Comparison of ENCODE assay signal across 9 cellular contexts in the genomic region with DNA sequence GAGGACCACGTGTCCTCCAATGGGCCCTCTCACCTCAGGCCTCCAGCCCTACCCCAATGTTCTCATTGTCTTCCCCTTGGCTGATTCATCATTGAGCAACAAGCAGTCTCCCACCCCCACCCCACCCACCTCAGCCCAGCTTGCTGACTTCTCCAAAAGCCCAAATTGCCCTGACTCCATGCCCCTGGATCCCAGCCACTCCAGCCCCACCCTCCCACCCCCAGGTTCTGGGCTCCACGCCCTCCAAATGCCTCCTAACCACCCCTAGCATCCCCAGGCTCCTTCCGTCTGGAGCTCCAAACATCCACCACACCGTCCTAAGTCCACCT. TPM values are rescaled to one million over a fixed set of nuclear protein-coding genes. Genes with fewer than 3 reads are reported as not detected.
DNase-seq lines count a peak whose midpoint lies in the region; TF ChIP-seq lines count a peak whose summit lies in the region.
"Had no signal": no experiment of that assay in that cellular context is flagged by ENCODE, and none has a peak within 500 bp of the region (broad histone marks: within the 10 kb centered on the region; RNA-seq: fewer than 3 reads in every experiment).

No MANE protein-coding gene starts in this region.

- peak overlapping the region; percentile 98 for H3K9ac ChIP-seq in mucosa of stomach (ENCODE audit: low read length)

- H3K27ac ChIP-seq in ascending aorta, result peak overlapping the region; percentile 90 to 96

- H3K27me3 ChIP-seq in BJ (ENCODE audit: control insufficient read depth, insufficient read depth, low read length) (no peaks in the 10 kb centered on the region), ascending aorta (no peaks in the 10 kb centered on the region), mucosa of stomach (ENCODE audit: control insufficient read depth, insufficient read depth, low read length) (no peaks in the 10 kb centered on the region)

- DNase-seq in BJ (ENCODE audit: low read depth), result no peak
- DNase-seq in ascending aorta (ENCODE audit: low spot score in 2 of 2), result no peak
- no peak for DNase-seq in GM19238 (ENCODE audit: insufficient read length, low spot score)
- DNase-seq in activated gamma-delta T cell treated with Interleukin-2 at 50 U/mL for 16 hours, result no peak
- DNase-seq in pons (ENCODE audit: low spot score), result no peak
- DNase-seq: activated B cell treated with CpG ODN at 0.5 μM for 24 hours, NCI-H526 treated with DMSO at 0.1 percent for 48 hours had no signal

- no peak for TF ChIP-seq CTCF in BJ (IDR thresholded peaks at IDR 0.05; ENCODE audit: insufficient read depth, low read depth, low read length)
- no peak for TF ChIP-seq CTCF in ascending aorta (IDR thresholded peaks at IDR 0.05)

- CTCF ChIA-PET in BJ (lab: Yijun Ruan, JAX), result interaction anchor here (1.0 to 11.6 kb wide), 8 partner anchors 9 to 100 kb away, joined by 3 to 194 read pairs (median 6); a partner anchor contains a TSS

- H3K4me3 ChIP-seq in BJ (ENCODE audit: low read depth, low read length), result peak overlapping the region; percentile 72
- peak overlapping the region; percentile 53 to 75 for H3K4me3 ChIP-seq in ascending aorta
- peak overlapping the region; percentile 75 for H3K4me3 ChIP-seq in mucosa of stomach (ENCODE audit: low read length)

- H3K4me1 ChIP-seq in ascending aorta (peaks cover 7 to 38% of the 10 kb centered on the region in 2 donors), mucosa of stomach (ENCODE audit: control insufficient read depth, insufficient read depth, low read length) (peaks cover 62% of the 10 kb centered on the region)

- POLR2A ChIA-PET in BJ (lab: Charles Lee), result interaction anchor here (0.7 to 3.5 kb wide), 2 partner anchors 16 kb away, joined by 3 to 20 read pairs; a partner anchor contains a TSS

- H3K36me3 ChIP-seq in BJ (ENCODE audit: control insufficient read depth, insufficient read depth, low read length) (peaks cover 19% of the 10 kb centered on the region), ascending aorta (peaks cover 14 to 19% of the 10 kb centered on the region in 2 donors), mucosa of stomach (ENCODE audit: control insufficient read depth, insufficient read depth, low read length) (no peaks in the 10 kb centered on the region)

- intact Hi-C loops in ascending aorta (cut with DNase I), result loop anchor here (10.0 kb wide), 1 partner anchor 256 kb away; a partner anchor contains a TSS

- H3K9me3 ChIP-seq in ascending aorta (no peaks in the 10 kb centered on the region), mucosa of stomach (ENCODE audit: control insufficient read depth, low read length) (no peaks in the 10 kb centered on the region)

RNA-seq across cellular contexts. Expression of a gene that starts 1.9 kb away (rescaled TPM):
- polyA plus RNA-seq in BJ (2011; rRNA removed), result 490 and 699 TPM in 2 replicates
- 144 and 271 TPM in 2 replicates for polyA minus RNA-seq in BJ (2011; rRNA and poly(A)+ RNA removed)
- total RNA-seq in ascending aorta, result 364 TPM
- total RNA-seq: activated B cell treated with CpG ODN at 0.5 μM for 24 hours had no signal

RNA-seq across cellular contexts. Expression of a gene that starts 5.1 kb away (rescaled TPM):
- polyA plus RNA-seq in BJ (2011; rRNA removed), result not detected in 2 replicates
- not detected in 2 replicates for polyA minus RNA-seq in BJ (2011; rRNA and poly(A)+ RNA removed)
- total RNA-seq in ascending aorta, result 1.5 TPM
- total RNA-seq: activated B cell treated with CpG ODN at 0.5 μM for 24 hours had no signal

RNA-seq across cellular contexts. Expression of a gene that starts 16.3 kb away (rescaled TPM):
- polyA plus RNA-seq in BJ (2011; rRNA removed), result 310 and 313 TPM in 2 replicates
- polyA minus RNA-seq in BJ (2011; rRNA and poly(A)+ RNA removed), result 37.9 and 76.9 TPM in 2 replicates
- 89.7 TPM for total RNA-seq in ascending aorta

RNA-seq across cellular contexts. Expression of a gene that starts 17.2 kb away (rescaled TPM):
- polyA plus RNA-seq in BJ (2011; rRNA removed), result 0.31 and 0.71 TPM in 2 replicates
- not detected in 2 replicates for polyA minus RNA-seq in BJ (2011; rRNA and poly(A)+ RNA removed)
- not detected for total RNA-seq in ascending aorta
- total RNA-seq: dermis blood vessel endothelial cell had no signal

RNA-seq across cellular contexts. Expression of a gene that starts 22.9 kb away (rescaled TPM):
- polyA plus RNA-seq in BJ (2011; rRNA removed), result 36.8 and 38.4 TPM in 2 replicates
- 18.6 and 21.2 TPM in 2 replicates for polyA minus RNA-seq in BJ (2011; rRNA and poly(A)+ RNA removed)
- 58.9 TPM for total RNA-seq in ascending aorta
